In the genomic region with DNA sequence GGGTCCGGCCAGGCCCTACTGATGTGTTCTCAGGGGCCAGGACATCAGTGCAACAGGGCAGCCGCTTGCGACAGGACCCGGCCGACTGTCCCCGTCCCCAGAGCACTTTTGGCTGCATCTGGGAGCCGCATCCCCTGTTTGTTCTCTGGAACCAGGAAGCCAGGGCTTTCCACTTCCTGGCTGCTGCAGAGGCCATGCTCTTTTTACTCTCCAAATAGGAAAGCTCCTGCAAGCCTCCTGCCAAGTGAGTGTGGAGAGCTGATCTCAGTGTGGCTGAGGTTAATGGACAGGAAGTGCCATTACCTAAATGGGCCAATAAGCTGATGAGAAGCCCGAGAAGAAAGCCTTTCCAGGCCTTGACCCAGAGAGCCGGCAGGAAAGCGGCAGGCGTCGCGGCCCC, we compare ENCODE assay signal across 7 cellular contexts. TPM values are rescaled to one million over a fixed set of nuclear protein-coding genes. Genes with fewer than 3 reads are reported as not detected.
A peak's percentile ranks its signal among the peaks of the same experiment; 100 is the strongest.
DNase-seq lines count a peak whose midpoint lies in the region; ATAC-seq and TF ChIP-seq lines count a peak whose summit lies in the region.
"Not testable (repeated sequence)": the region's sequence is repeated elsewhere in the genome, so short reads cannot be mapped to it uniquely, and the experiment has no call there.
"Had no signal": no experiment of that assay in that cellular context is flagged by ENCODE, and none has a peak within 500 bp of the region (broad histone marks: within the 10 kb centered on the region; RNA-seq: fewer than 3 reads in every experiment).

No MANE protein-coding gene starts in this region.

- not testable (repeated sequence) for TF ChIP-seq CTCF in heart left ventricle (IDR thresholded peaks at IDR 0.05); right lobe of liver (IDR thresholded peaks at IDR 0.05)

- H3K9me3 ChIP-seq in heart left ventricle; right lobe of liver; aorta (ENCODE audit: control insufficient read depth, low read length): not testable (repeated sequence)

- not testable (repeated sequence) for TF ChIP-seq POLR2A in heart left ventricle (IDR thresholded peaks at IDR 0.05); right lobe of liver (IDR thresholded peaks at IDR 0.05)

- H3K27ac ChIP-seq in heart left ventricle; right lobe of liver; aorta (ENCODE audit: low read depth in 1 of 2, low read length in 2 of 2): not testable (repeated sequence)

- intact Hi-C loops in heart left ventricle (cut with DNase I); left ventricle myocardium superior (cut with micrococcal nuclease); right lobe of liver (cut with DNase I); sciatic nerve (cut with DNase I); aorta (cut with DNase I): not testable (repeated sequence)

- H3K27me3 ChIP-seq in heart left ventricle; right lobe of liver; aorta (ENCODE audit: control insufficient read depth in 1 of 2, insufficient read depth in 2 of 2, low read length in 1 of 2): not testable (repeated sequence)

- H3K4me3 ChIP-seq in heart left ventricle; right lobe of liver; aorta (ENCODE audit: low read length in 2 of 2): not testable (repeated sequence)

- not testable (repeated sequence) for H3K36me3 ChIP-seq in heart left ventricle; right lobe of liver; aorta (ENCODE audit: control insufficient read depth in 1 of 2, insufficient read depth in 2 of 2, low read length in 1 of 2)

- not testable (repeated sequence) for H3K4me1 ChIP-seq in heart left ventricle; right lobe of liver; aorta (ENCODE audit: control insufficient read depth in 1 of 2, insufficient read depth in 2 of 2, low read length in 2 of 2)

- DNase-seq in heart left ventricle; left ventricle myocardium superior; right lobe of liver; sciatic nerve (ENCODE audit: low spot score); aorta: not testable (repeated sequence)

- ATAC-seq in esophagus mucosa, result peak; percentile 5
- ATAC-seq in heart left ventricle, result peak; percentile 43 to 75 (median 58)
- ATAC-seq in left ventricle myocardium superior, result peak; percentile 64
- peak; percentile 3 to 39 (median 30) for ATAC-seq in right lobe of liver
- ATAC-seq in sciatic nerve, result peak; percentile 9
- ATAC-seq in aorta (ENCODE audit: low FRiP score), result peak; percentile 33

- WGBS in heart left ventricle, 4 donors, result no CpG with 5 or more reads among the region's 13 CpGs
- no CpG with 5 or more reads among the region's 13 CpGs for WGBS in right lobe of liver (ENCODE audit: insufficient coverage, low coverage, low lambda C conversion rate, missing lambda C conversion rate)
- no CpG with 5 or more reads among the region's 13 CpGs for WGBS in aorta, 2 donors

RNA-seq across cellular contexts. Expression of gene SIK1, which starts 52.3 kb away (rescaled TPM):
- 16.5 TPM for total RNA-seq in esophagus mucosa
- 10 to 100 TPM in 4 of 9 donors, 1 to 10 TPM in 4, under 1 TPM in 1; 0.38 to 53.5 (median 5.4) TPM for total RNA-seq in heart left ventricle
- 1 to 10 TPM; 1.4 to 5.7 TPM for polyA plus RNA-seq in heart left ventricle
- 8.0 TPM for total RNA-seq in left ventricle myocardium superior
- total RNA-seq in right lobe of liver, result 10 to 100 TPM in 3 of 6 experiments, 1 to 10 TPM in 3; 4.2 to 44.4 (median 23.9) TPM
- total RNA-seq in sciatic nerve, result 59.9 TPM
- total RNA-seq in aorta, result 10 to 100 TPM; 18.1 to 51.4 TPM
- under 1 TPM; 0.72 to 0.75 TPM for polyA plus RNA-seq in aorta
- polyA plus RNA-seq: CD4-positive, alpha-beta memory T cell had no signal

Comparison
In these comparisons a context has a peak if more than half of its experiments do, and no peak if none do; other contexts are left out.
1. ATAC-seq: peak in every context shown above with its lines; median percentile 64 in left ventricle myocardium superior; 58 in heart left ventricle; 33 in aorta; 30 in right lobe of liver; 9 in sciatic nerve; 5 in esophagus mucosa.